ENCODE assay signal across 1 cellular context in the genomic region with DNA sequence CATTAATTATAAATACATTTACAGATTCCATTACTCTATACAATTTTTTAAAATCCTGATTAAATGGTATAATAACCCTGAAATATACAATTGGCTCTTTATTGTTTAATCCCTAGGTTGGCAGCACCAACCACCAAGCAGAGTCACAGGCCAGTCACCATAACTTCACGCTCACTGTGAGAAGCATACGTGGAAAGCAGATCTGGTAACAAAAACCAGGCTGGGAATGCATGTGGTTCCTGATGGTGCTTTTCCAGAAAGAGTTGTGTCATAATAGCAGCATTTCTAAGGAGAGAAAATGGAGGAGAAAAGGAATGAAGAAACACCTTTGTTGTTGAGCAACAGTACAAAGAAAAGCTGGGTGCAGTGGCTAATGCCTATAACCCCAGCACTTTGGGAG.
TF ChIP-seq lines count a peak whose summit lies in the region.

No MANE protein-coding gene starts in this region.

TF ChIP-seq in H1, 55 proteins besides CTCF, POLR2A, EP300 and RAD21 (continued from another document):
- TF ChIP-seq, protein P1, sequence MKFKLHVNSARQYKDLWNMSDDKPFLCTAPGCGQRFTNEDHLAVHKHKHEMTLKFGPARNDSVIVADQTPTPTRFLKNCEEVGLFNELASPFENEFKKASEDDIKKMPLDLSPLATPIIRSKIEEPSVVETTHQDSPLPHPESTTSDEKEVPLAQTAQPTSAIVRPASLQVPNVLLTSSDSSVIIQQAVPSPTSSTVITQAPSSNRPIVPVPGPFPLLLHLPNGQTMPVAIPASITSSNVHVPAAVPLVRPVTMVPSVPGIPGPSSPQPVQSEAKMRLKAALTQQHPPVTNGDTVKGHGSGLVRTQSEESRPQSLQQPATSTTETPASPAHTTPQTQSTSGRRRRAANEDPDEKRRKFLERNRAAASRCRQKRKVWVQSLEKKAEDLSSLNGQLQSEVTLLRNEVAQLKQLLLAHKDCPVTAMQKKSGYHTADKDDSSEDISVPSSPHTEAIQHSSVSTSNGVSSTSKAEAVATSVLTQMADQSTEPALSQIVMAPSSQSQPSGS (IDR thresholded peaks at IDR 0.05; ENCODE audit: low read length) = no peak
